14 cellular contexts compared by ENCODE assay signal in the genomic region with DNA sequence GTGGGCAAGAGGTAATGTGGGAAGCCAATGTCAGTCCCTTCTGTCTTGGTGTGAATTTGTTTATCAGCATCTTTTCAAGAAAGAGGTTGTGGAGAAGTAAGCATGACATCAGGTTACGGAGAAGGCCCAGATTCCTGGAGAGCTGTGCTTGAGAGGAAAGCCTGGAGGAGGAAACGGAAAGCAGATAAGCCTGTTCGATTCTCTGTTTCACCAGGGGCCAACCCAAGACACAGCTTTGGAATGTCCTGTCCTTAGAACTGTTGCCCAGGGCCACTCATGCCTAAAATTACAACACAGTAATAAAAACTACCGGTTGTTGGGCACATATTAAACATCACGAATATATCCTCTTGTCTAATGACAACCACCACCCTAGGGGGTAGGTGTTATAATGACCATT.
"Had no signal": no experiment of that assay in that cellular context is flagged by ENCODE, and none has a peak within 500 bp of the region (broad histone marks: within the 10 kb centered on the region; RNA-seq: fewer than 3 reads in every experiment).

No MANE protein-coding gene starts in this region.

- H3K27ac ChIP-seq: right lobe of liver, transverse colon had no signal

- H3K4me3 ChIP-seq: right lobe of liver, spleen, transverse colon had no signal

- ATAC-seq: effector memory CD8-positive, alpha-beta T cell; naive thymus-derived CD4-positive, alpha-beta T cell had no signal

- H3K36me3 ChIP-seq: right lobe of liver, spleen, transverse colon had no signal

- H3K9me3 ChIP-seq: right lobe of liver, spleen, transverse colon had no signal

- DNase-seq: activated CD4-positive, alpha-beta T cell treated with anti-CD3 and anti-CD28 coated beads for 4 hours; activated CD8-positive, alpha-beta memory T cell treated with anti-CD3 and anti-CD28 coated beads for 24 hours; activated naive CD4-positive, alpha-beta T cell treated with anti-CD3 and anti-CD28 coated beads for 36 hours; effector memory CD8-positive, alpha-beta T cell; erythroblast; naive thymus-derived CD4-positive, alpha-beta T cell; posterior cingulate gyrus; right lobe of liver; spleen; stimulated activated naive CD4-positive, alpha-beta T cell; substantia nigra; transverse colon had no signal

- FAIRE-seq: astrocyte, islet of Langerhans had no signal

- H3K27me3 ChIP-seq: right lobe of liver, spleen, transverse colon had no signal
